ENCODE assay signal across 1 cellular context in the genomic region with DNA sequence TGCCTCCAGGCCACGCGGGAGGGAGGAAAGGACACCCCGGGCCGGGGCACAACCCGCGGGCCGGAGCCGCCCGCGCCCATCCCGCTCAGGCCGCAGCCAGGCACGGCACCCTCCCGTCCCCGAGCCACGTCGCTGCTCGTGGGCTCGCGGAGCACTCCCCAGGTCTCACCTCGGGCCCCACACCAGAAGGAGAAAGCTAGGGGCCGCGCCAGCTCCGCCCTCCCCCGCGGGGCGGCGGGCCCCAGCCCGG.
A peak's percentile ranks its signal among the peaks of the same experiment; 100 is the strongest.
TF ChIP-seq lines count a peak whose summit lies in the region.

No MANE protein-coding gene starts in this region.

TF ChIP-seq in endothelial cell of umbilical vein, 7 proteins besides CTCF, POLR2A, EP300 and RAD21:
- TF ChIP-seq MAX (IDR thresholded peaks at IDR 0.05; ENCODE audit: insufficient read depth, insufficient read length) (no peak), POLR2AphosphoS5 (IDR thresholded peaks at IDR 0.05; ENCODE audit: insufficient read depth, low read depth, low read length) (peak; percentile 86)
TF ChIP-seq in endothelial cell of umbilical vein: peak in this region for 1.
